In the genomic region with DNA sequence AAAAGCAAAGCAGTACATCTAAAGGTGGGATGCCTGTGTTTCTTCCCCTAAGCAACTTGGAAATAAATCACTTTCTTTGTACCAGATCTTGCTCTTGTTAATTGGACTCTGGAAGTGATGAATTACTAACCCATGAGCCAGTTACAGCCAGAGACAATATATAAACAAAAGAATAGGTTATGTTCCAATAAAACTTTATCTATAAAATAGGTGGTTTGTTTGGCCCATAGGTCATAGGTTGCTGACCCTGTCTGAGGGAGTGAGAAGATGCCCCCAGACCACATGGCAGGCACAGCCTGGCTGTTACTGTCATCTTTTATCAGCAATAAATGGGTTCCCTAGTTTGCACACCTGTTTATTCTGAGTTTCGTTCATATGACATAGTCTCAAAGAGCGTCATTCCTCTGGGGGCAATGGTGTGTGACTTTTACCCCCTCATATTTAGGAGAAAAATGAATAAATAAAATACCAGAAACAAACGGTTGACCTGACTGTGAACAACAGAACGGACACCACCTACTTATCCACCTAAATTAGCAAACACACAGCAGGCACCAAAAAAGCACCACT, we compare ENCODE assay signal across 28 cellular contexts. TPM values are rescaled to one million over a fixed set of nuclear protein-coding genes. Genes with fewer than 3 reads are reported as not detected.
DNase-seq lines count a peak whose midpoint lies in the region; ATAC-seq, FAIRE-seq and TF ChIP-seq lines count a peak whose summit lies in the region.
"Had no signal": no experiment of that assay in that cellular context is flagged by ENCODE, and none has a peak within 500 bp of the region (broad histone marks: within the 10 kb centered on the region; RNA-seq: fewer than 3 reads in every experiment).

No MANE protein-coding gene starts in this region.

- H2AFZ ChIP-seq in KMS-11 (ENCODE audit: low read depth) (no peak overlapping the region), K562 (ENCODE audit: low read depth, low read length) (no peak overlapping the region)

- no peaks in the 10 kb centered on the region for H3K27me3 Mint-ChIP-seq in CD8-positive, alpha-beta T cell (ENCODE audit: low read depth)
- no peaks in the 10 kb centered on the region for H3K27me3 Mint-ChIP-seq in naive thymus-derived CD8-positive, alpha-beta T cell
- peaks cover 6% of the 10 kb centered on the region for H3K27me3 Mint-ChIP-seq in activated T-cell treated with anti-CD3 and anti-CD28 coated beads, Interleukin-2, amount 50 U/mL, for 72 hours (ENCODE audit: low read depth)

- H3K36me3 Mint-ChIP-seq in CD8-positive, alpha-beta T cell, result peaks cover 7% of the 10 kb centered on the region
- H3K36me3 Mint-ChIP-seq in naive thymus-derived CD8-positive, alpha-beta T cell, result peaks cover 0 to 7% (median 0%) of the 10 kb centered on the region in 3 donors
- no peaks in the 10 kb centered on the region for H3K36me3 Mint-ChIP-seq in activated T-cell treated with anti-CD3 and anti-CD28 coated beads, Interleukin-2, amount 50 U/mL, for 72 hours (ENCODE audit: insufficient read depth in 2 of 2)
- H3K36me3 Mint-ChIP-seq: stimulated activated effector memory CD8-positive, alpha-beta T cell treated with anti-CD3 and anti-CD28 coated beads, Interleukin-12 subunit alpha, Interleukin-12 subunit beta, amount 100 ng/mL, for 72 hours had no signal

- H3K9me3 Mint-ChIP-seq in CD8-positive, alpha-beta T cell, result no peaks in the 10 kb centered on the region
- no peaks in the 10 kb centered on the region for H3K9me3 Mint-ChIP-seq in naive thymus-derived CD8-positive, alpha-beta T cell
- H3K9me3 Mint-ChIP-seq in activated T-cell treated with anti-CD3 and anti-CD28 coated beads, Interleukin-2, amount 50 U/mL, for 72 hours, result no peaks in the 10 kb centered on the region
- H3K9me3 Mint-ChIP-seq: stimulated activated effector memory CD8-positive, alpha-beta T cell treated with anti-CD3 and anti-CD28 coated beads, Interleukin-12 subunit alpha, Interleukin-12 subunit beta, amount 100 ng/mL, for 72 hours had no signal

- no peak for TF ChIP-seq CTCF in CD8-positive, alpha-beta T cell (IDR thresholded peaks at IDR 0.05)
- no peak for TF ChIP-seq CTCF in KMS-11 (conservative IDR thresholded peaks at IDR 0.05; ENCODE audit: low read depth, low read length)
- TF ChIP-seq CTCF in K562 (IDR thresholded peaks at IDR 0.05 in 2 of 3, conservative IDR thresholded peaks at IDR 0.05 in 1 of 3; ENCODE audit: insufficient read depth in 2 of 3, low read depth in 1 of 3, low read length in 3 of 3), result no peak
- TF ChIP-seq CTCF in tibial artery (IDR thresholded peaks at IDR 0.05), result no peak

- H3K9me1 ChIP-seq in K562 (ENCODE audit: control insufficient read depth, insufficient read depth, low read length), result no peaks in the 10 kb centered on the region

- TF ChIP-seq POLR2A in K562 (conservative IDR thresholded peaks at IDR 0.05), result no peak

- WGBS in K562 (ENCODE audit: insufficient coverage, low coverage, missing lambda C conversion rate), result 7% methylated on average over 4 of the region's 4 CpGs

- H3K27ac ChIP-seq in CD8-positive, alpha-beta T cell (ENCODE audit: low read depth, low read length), result no peak overlapping the region
- H3K27ac ChIP-seq in KMS-11 (peak overlapping the region; percentile 45), K562 (ENCODE audit: extremely low read depth, low read depth, low read length) (no peak overlapping the region), tibial artery (no peak overlapping the region)
- H3K27ac ChIP-seq: esophagus squamous epithelium, prostate gland, sigmoid colon, suprapubic skin, VCaP had no signal

- no peak for ATAC-seq in CD8-positive, alpha-beta T cell
- no peak for ATAC-seq in K562
- no peak for ATAC-seq in naive thymus-derived CD8-positive, alpha-beta T cell
- ATAC-seq in activated T-cell treated with anti-CD3 and anti-CD28 coated beads, Interleukin-2, amount 50 U/mL, for 72 hours (replicated peaks in 1 of 2), result no peak
- ATAC-seq: activated CD8-positive, alpha-beta memory T cell treated with anti-CD3 and anti-CD28 coated beads, Interleukin-2, amount 10 ng/mL, durations not matched to agents 7 days and 5 days; SK-N-SH treated with all-trans-retinoic acid at 6 μM for 48 hours had no signal

- peak overlapping the region; percentile 83 for H3K27ac Mint-ChIP-seq in CD8-positive, alpha-beta T cell
- peak overlapping the region; percentile 47 to 89 (median 83) for H3K27ac Mint-ChIP-seq in naive thymus-derived CD8-positive, alpha-beta T cell
- no peak overlapping the region for H3K27ac Mint-ChIP-seq in activated T-cell treated with anti-CD3 and anti-CD28 coated beads, Interleukin-2, amount 50 U/mL, for 72 hours
- H3K27ac Mint-ChIP-seq: activated CD8-positive, alpha-beta memory T cell treated with anti-CD3 and anti-CD28 coated beads, Interleukin-2, amount 10 ng/mL, durations not matched to agents 7 days and 5 days; stimulated activated effector memory CD8-positive, alpha-beta T cell treated with anti-CD3 and anti-CD28 coated beads, Interleukin-12 subunit alpha, Interleukin-12 subunit beta, amount 100 ng/mL, for 72 hours had no signal

- H3K4me1 ChIP-seq in CD8-positive, alpha-beta T cell (ENCODE audit: insufficient read depth, low read length), result peaks cover 17% of the 10 kb centered on the region
- H3K4me1 ChIP-seq in KMS-11 (ENCODE audit: low read depth, poor library complexity, severe bottlenecking) (peaks cover 35% of the 10 kb centered on the region), K562 (replicated peaks in 1 of 2; ENCODE audit: control insufficient read depth in 2 of 2, insufficient read depth in 2 of 2, low read length in 2 of 2) (peaks cover 0 to 7% of the 10 kb centered on the region in 2 experiments; a peak in 3 of 5 replicates), tibial artery (peaks cover 0 to 9% (median 2%) of the 10 kb centered on the region in 4 donors)
- H3K4me1 ChIP-seq: prostate gland, suprapubic skin had no signal

- H3K27me3 ChIP-seq in CD8-positive, alpha-beta T cell (ENCODE audit: insufficient read depth, low read length), result no peaks in the 10 kb centered on the region
- no peaks in the 10 kb centered on the region for H3K27me3 ChIP-seq in KMS-11 (ENCODE audit: insufficient read depth, low read depth)
- peaks cover 0 to 6% of the 10 kb centered on the region in 2 experiments; a peak in 1 of 5 replicates for H3K27me3 ChIP-seq in K562 (ENCODE audit: control insufficient read depth in 2 of 2, insufficient read depth in 2 of 2, low read length in 2 of 2)
- no peaks in the 10 kb centered on the region for H3K27me3 ChIP-seq in tibial artery
- H3K27me3 ChIP-seq: esophagus squamous epithelium, sigmoid colon, suprapubic skin had no signal

- H3K9me3 ChIP-seq in CD8-positive, alpha-beta T cell (ENCODE audit: low read length), result no peaks in the 10 kb centered on the region
- no peaks in the 10 kb centered on the region for H3K9me3 ChIP-seq in K562 (replicated peaks; ENCODE audit: control insufficient read depth, insufficient read depth, low read depth, low read length)
- H3K9me3 ChIP-seq in tibial artery, result no peaks in the 10 kb centered on the region
- H3K9me3 ChIP-seq: esophagus squamous epithelium, prostate gland, sigmoid colon, suprapubic skin had no signal

- no peak for TF ChIP-seq RAD21 in K562 (CRISPR knock-in tag; conservative IDR thresholded peaks at IDR 0.05 in 1 of 2, IDR thresholded peaks at IDR 0.05 in 1 of 2)

- H3K9ac ChIP-seq in KMS-11 (no peak overlapping the region), K562 (ENCODE audit: insufficient read depth in 1 of 2, low read depth in 2 of 2, low read length in 2 of 2) (no peak overlapping the region)

- H3K79me2 ChIP-seq in KMS-11 (ENCODE audit: insufficient read depth, low read depth) (no peaks in the 10 kb centered on the region; the same call in 1 of the 2 replicates), K562 (ENCODE audit: control insufficient read depth, insufficient read depth, low read length) (no peaks in the 10 kb centered on the region)

- H3K4me3 ChIP-seq in CD8-positive, alpha-beta T cell (ENCODE audit: low read depth, low read length), result no peak overlapping the region
- H3K4me3 ChIP-seq in KMS-11 (IDR thresholded peaks at IDR 0.05; ENCODE audit: insufficient read depth, low read depth, low read length) (no peak overlapping the region), K562 (no peak overlapping the region), tibial artery (no peak overlapping the region)
- H3K4me3 ChIP-seq: esophagus squamous epithelium, lung, prostate gland, sigmoid colon, suprapubic skin had no signal

- H3K4me3 Mint-ChIP-seq in CD8-positive, alpha-beta T cell, result no peak overlapping the region
- peak overlapping the region in 9 of 10 donors; percentile 12 to 80 (median 48) for H3K4me3 Mint-ChIP-seq in naive thymus-derived CD8-positive, alpha-beta T cell
- H3K4me3 Mint-ChIP-seq in activated T-cell treated with anti-CD3 and anti-CD28 coated beads, Interleukin-2, amount 50 U/mL, for 72 hours, result no peak overlapping the region
- H3K4me3 Mint-ChIP-seq: activated CD8-positive, alpha-beta memory T cell treated with anti-CD3 and anti-CD28 coated beads, Interleukin-2, amount 10 ng/mL, durations not matched to agents 7 days and 5 days; stimulated activated effector memory CD8-positive, alpha-beta T cell treated with anti-CD3 and anti-CD28 coated beads, Interleukin-12 subunit alpha, Interleukin-12 subunit beta, amount 100 ng/mL, for 72 hours had no signal

- no peak for DNase-seq in CD8-positive, alpha-beta T cell
- DNase-seq in K562 (ENCODE audit: extremely low read depth in 1 of 4, low spot score in 3 of 4) (no peak), EL (no peak), tibial artery (no peak)
- no peak for DNase-seq in naive thymus-derived CD8-positive, alpha-beta T cell
- DNase-seq in activated T-cell treated with anti-CD3 and anti-CD28 coated beads, Interleukin-2, amount 50 U/mL, for 72 hours, result no peak
- DNase-seq: activated CD8-positive, alpha-beta memory T cell treated with anti-CD3 and anti-CD28 coated beads, Interleukin-2, amount 10 ng/mL, durations not matched to agents 7 days and 5 days; activated naive CD4-positive, alpha-beta T cell treated with Interleukin-2 at 50 U/mL for 16 hours; dermis blood vessel endothelial cell; esophagus squamous epithelium; foreskin melanocyte; H7; KG1; MV-4-11; NCI-H1436 treated with DMSO at 0.1 percent for 48 hours; nucleus accumbens; OCI-M1; sigmoid colon; stimulated activated CD4-positive, alpha-beta T cell treated with anti-CD3 and anti-CD28 coated beads, Interleukin-4, amount 100 ng/mL, for 24 hours had no signal

- BruUV-seq in K562 (replicated peaks; lab: Mats Ljungman, UMichigan), result no TSS peak

- peaks cover 14% of the 10 kb centered on the region for H3K4me1 Mint-ChIP-seq in CD8-positive, alpha-beta T cell (ENCODE audit: low read depth)
- peaks cover 12 to 27% (median 15%) of the 10 kb centered on the region in 4 donors for H3K4me1 Mint-ChIP-seq in naive thymus-derived CD8-positive, alpha-beta T cell
- peaks cover 13% of the 10 kb centered on the region for H3K4me1 Mint-ChIP-seq in activated T-cell treated with anti-CD3 and anti-CD28 coated beads, Interleukin-2, amount 50 U/mL, for 72 hours (ENCODE audit: low read depth)

- no peak for TF ChIP-seq EP300 in K562 (IDR thresholded peaks at IDR 0.05; ENCODE audit: low read length)

- in situ Hi-C loops in K562 (cut with MboI), result no loop called here

- H3K4me2 ChIP-seq in KMS-11 (peak overlapping the region; percentile 73; the same call in 1 of the 2 replicates), K562 (ENCODE audit: insufficient read depth, low read length) (no peak overlapping the region)

- intact Hi-C loops in CD8-positive, alpha-beta T cell (cut with DNase I, micrococcal nuclease), result no loop called here
- intact Hi-C loops in K562 (cut with micrococcal nuclease) (no loop called here), tibial artery (cut with DNase I; ENCODE audit: low total_unique reads) (no loop called here)

- no peak for FAIRE-seq in K562 (lab: Jason Lieb, UNC)
- FAIRE-seq: endometrium, urothelium cell line had no signal

- CTCF ChIA-PET in CD8-positive, alpha-beta T cell (lab: Charles Lee), result no interaction called here
- CTCF ChIA-PET in K562 (lab: Yijun Ruan, JAX; ENCODE audit: low intra/inter-chr PET ratio), result no interaction called here

- POLR2A ChIA-PET in CD8-positive, alpha-beta T cell (lab: Charles Lee), result no interaction called here
- POLR2A ChIA-PET in K562 (lab: Yijun Ruan, JAX), result interaction anchor here (1.4 kb wide), 1 partner anchor 14 kb away, joined by 4 read pairs; no protein-coding TSS in a partner anchor
- POLR2A ChIA-PET in naive thymus-derived CD8-positive, alpha-beta T cell (lab: Charles Lee), result interaction anchor here (0.6 to 2.1 kb wide), 2 partner anchors 10 to 13 kb away, joined by 3 to 7 read pairs; no protein-coding TSS in a partner anchor

- H4K20me1 ChIP-seq in KMS-11 (ENCODE audit: insufficient read depth) (no peaks in the 10 kb centered on the region), K562 (replicated peaks; ENCODE audit: control insufficient read depth, insufficient read depth, low read length) (no peaks in the 10 kb centered on the region)

- no peaks in the 10 kb centered on the region for H3K36me3 ChIP-seq in CD8-positive, alpha-beta T cell (ENCODE audit: insufficient read depth, low read length)
- no peaks in the 10 kb centered on the region for H3K36me3 ChIP-seq in KMS-11 (ENCODE audit: insufficient read depth)
- H3K36me3 ChIP-seq in K562 (ENCODE audit: control insufficient read depth, insufficient read depth, low read length), result no peaks in the 10 kb centered on the region
- H3K36me3 ChIP-seq in tibial artery, result peaks cover 2 to 27% (median 23%) of the 10 kb centered on the region in 3 donors
- H3K36me3 ChIP-seq: prostate gland had no signal

RNA-seq across cellular contexts. Expression of gene LGMN, which starts 10.7 kb away (rescaled TPM):
- 1 to 10 TPM; 2.4 to 3.4 TPM for total RNA-seq in CD8-positive, alpha-beta T cell
- total RNA-seq in K562 (2011; cell fraction: chromatin; rRNA removed; ENCODE audit: low replicate concordance), result 1.3 and 3.3 TPM in 2 replicates
- total RNA-seq in K562 (2011; cell fraction: nucleolus; rRNA removed), result 3.9 and 4.8 TPM in 2 replicates
- total RNA-seq in K562 (2011; cell fraction: nucleoplasm; rRNA removed), result 2.0 and 3.5 TPM in 2 replicates
- 0.69 TPM in 1 of 2 replicates, not detected in the other for total RNA-seq in K562 (2014; rRNA removed)
- 0.29 and 0.44 TPM in 2 replicates for total RNA-seq in K562 (2014; rRNA removed; fragmentation: Illumina TruSeq; extraction: Trizol)
- 0.43 and 0.53 TPM in 2 replicates for total RNA-seq in K562 (2015; rRNA removed; fragmentation: Illumina TruSeq; extraction: Trizol)
- total RNA-seq in K562 (2021), result 0.89 and 1.3 TPM in 2 replicates
- polyA plus RNA-seq in K562 (2011; rRNA removed), result 1.4 and 14.3 TPM in 2 replicates
- 1.3 and 16.1 TPM in 2 replicates for polyA plus RNA-seq in K562 (2011; cell fraction: cytosol; rRNA removed)
- 0.80 and 11.7 TPM in 2 replicates for polyA plus RNA-seq in K562 (2011; cell fraction: nucleus; rRNA removed)
- polyA plus RNA-seq in K562 (2012), result 0.91 and 2.0 TPM in 2 replicates
- polyA plus RNA-seq in K562 (2014; fragmentation: Illumina TruSeq; extraction: Trizol), result 0.27 and 0.36 TPM in 2 replicates
- under 1 TPM in 1 of 2 experiments, not detected in 1; 0.15 TPM for polyA plus RNA-seq in K562 (2014; fragmentation: Nextera tagmentation; extraction: Ambion mirVana)
- 0.05 and 0.70 TPM in 2 replicates for polyA plus RNA-seq in K562 (2014; rRNA removed)
- 0.56 and 10.3 TPM in 2 replicates for polyA minus RNA-seq in K562 (2011; rRNA and poly(A)+ RNA removed)
- polyA minus RNA-seq in K562 (2011; cell fraction: cytosol; rRNA and poly(A)+ RNA removed), result 1.6 and 11.6 TPM in 2 replicates
- 1.2 and 8.9 TPM in 2 replicates for polyA minus RNA-seq in K562 (2011; cell fraction: nucleus; rRNA and poly(A)+ RNA removed)
- total RNA-seq in naive thymus-derived CD8-positive, alpha-beta T cell, result 10 to 100 TPM; 17.7 to 19.6 TPM
- polyA plus RNA-seq in naive thymus-derived CD8-positive, alpha-beta T cell, result 10 to 100 TPM; 18.8 to 38.3 (median 27.4) TPM
- total RNA-seq in activated T-cell treated with anti-CD3 and anti-CD28 coated beads, Interleukin-2, amount 50 U/mL, for 72 hours, result 1 to 10 TPM; 2.5 to 4.7 TPM

RNA-seq across cellular contexts. Expression of gene GOLGA5, which starts 56.4 kb away (rescaled TPM):
- total RNA-seq in CD8-positive, alpha-beta T cell, result 1 to 10 TPM; 4.5 to 5.9 TPM
- 13.0 and 24.3 TPM in 2 replicates for total RNA-seq in K562 (2011; cell fraction: chromatin; rRNA removed; ENCODE audit: low replicate concordance)
- 8.0 and 8.6 TPM in 2 replicates for total RNA-seq in K562 (2011; cell fraction: nucleolus; rRNA removed)
- total RNA-seq in K562 (2011; cell fraction: nucleoplasm; rRNA removed), result 10.9 and 13.4 TPM in 2 replicates
- total RNA-seq in K562 (2014; rRNA removed), result 11.6 and 12.0 TPM in 2 replicates
- 16.9 and 19.4 TPM in 2 replicates for total RNA-seq in K562 (2014; rRNA removed; fragmentation: Illumina TruSeq; extraction: Trizol)
- total RNA-seq in K562 (2015; rRNA removed; fragmentation: Illumina TruSeq; extraction: Trizol), result 15.0 and 15.3 TPM in 2 replicates
- total RNA-seq in K562 (2021), result 11.1 and 12.0 TPM in 2 replicates
- polyA plus RNA-seq in K562 (2011; rRNA removed), result 19.6 and 21.6 TPM in 2 replicates
- polyA plus RNA-seq in K562 (2011; cell fraction: cytosol; rRNA removed), result 5.2 and 11.0 TPM in 2 replicates
- 5.0 and 9.6 TPM in 2 replicates for polyA plus RNA-seq in K562 (2011; cell fraction: nucleus; rRNA removed)
- 9.5 and 12.7 TPM in 2 replicates for polyA plus RNA-seq in K562 (2012)
- 15.5 and 18.9 TPM in 2 replicates for polyA plus RNA-seq in K562 (2014; fragmentation: Illumina TruSeq; extraction: Trizol)
- 1 to 10 TPM; 5.7 to 7.3 TPM for polyA plus RNA-seq in K562 (2014; fragmentation: Nextera tagmentation; extraction: Ambion mirVana)
- 12.7 and 14.2 TPM in 2 replicates for polyA plus RNA-seq in K562 (2014; rRNA removed)
- 16.9 and 29.5 TPM in 2 replicates for polyA minus RNA-seq in K562 (2011; rRNA and poly(A)+ RNA removed)
- 11.5 and 13.6 TPM in 2 replicates for polyA minus RNA-seq in K562 (2011; cell fraction: cytosol; rRNA and poly(A)+ RNA removed)
- polyA minus RNA-seq in K562 (2011; cell fraction: nucleus; rRNA and poly(A)+ RNA removed), result 6.1 and 19.2 TPM in 2 replicates
- 10 to 100 TPM; 20.6 to 22.4 TPM for total RNA-seq in naive thymus-derived CD8-positive, alpha-beta T cell
- 10 to 100 TPM; 14.0 to 20.7 (median 15.9) TPM for polyA plus RNA-seq in naive thymus-derived CD8-positive, alpha-beta T cell
- 10 to 100 TPM; 19.7 to 24.2 TPM for total RNA-seq in activated T-cell treated with anti-CD3 and anti-CD28 coated beads, Interleukin-2, amount 50 U/mL, for 72 hours

Comparison
In these comparisons a context has a peak if more than half of its experiments do, and no peak if none do; other contexts are left out.
1. H3K4me3 Mint-ChIP-seq: peak in naive thymus-derived CD8-positive, alpha-beta T cell (9 of 10); none in CD8-positive, alpha-beta T cell (single experiment) and activated T-cell treated with anti-CD3 and anti-CD28 coated beads, Interleukin-2, amount 50 U/mL, for 72 hours (0 of 2).